In genomic region chr4:25722964-25723363, GRCh38 we compare ENCODE assay signal across 21 cellular contexts.
"Had no signal": no experiment of that assay in that cellular context is flagged by ENCODE, and none has a peak within 500 bp of the region (broad histone marks: within the 10 kb centered on the region; RNA-seq: fewer than 3 reads in every experiment).

No MANE protein-coding gene starts in this region.

- H3K27ac Mint-ChIP-seq: activated naive CD4-positive, alpha-beta T cell treated with anti-CD3 and anti-CD28 coated beads, Interleukin-2, amount 50 U/mL, for 72 hours; mesothelial cell of epicardium; T-cell had no signal

- H3K27ac ChIP-seq: esophagus squamous epithelium, tibial artery, VCaP had no signal

- H3K4me3 Mint-ChIP-seq: mesothelial cell of epicardium, T-cell had no signal

- H3K36me3 ChIP-seq: esophagus squamous epithelium, tibial artery had no signal

- H3K4me1 ChIP-seq: esophagus squamous epithelium, tibial artery had no signal

- FAIRE-seq: endothelial cell of umbilical vein, islet of Langerhans, urothelium cell line had no signal

- DNase-seq: activated CD4-positive, alpha-beta T cell treated with anti-CD3 and anti-CD28 coated beads, Interleukin-2, amount 50 U/mL, for 1 hour; activated CD4-positive, CD25-positive, alpha-beta regulatory T cell treated with anti-CD3 and anti-CD28 coated beads, Interleukin-2, amount 50 U/mL, for 72 hours; activated CD8-positive, alpha-beta memory T cell treated with anti-CD3 and anti-CD28 coated beads for 24 hours; activated CD8-positive, alpha-beta memory T cell treated with anti-CD3 and anti-CD28 coated beads, Interleukin-2, amount 50 U/mL, for 48 hours; activated gamma-delta T cell treated with Interleukin-2 at 50 U/mL for 16 hours; activated T-cell treated with anti-CD3 and anti-CD28 coated beads, Interleukin-2, amount 50 U/mL, for 48 hours; dermis blood vessel endothelial cell; effector memory CD4-positive, alpha-beta T cell; esophagus squamous epithelium; hippocampal formation; stimulated activated CD4-positive, alpha-beta T cell treated with anti-CD3 and anti-CD28 coated beads, Interleukin-2, amount 100 ng/mL, for 24 hours; stimulated activated naive CD4-positive, alpha-beta T cell treated with Interleukin-2 at 50 U/mL for 16 hours; T-cell; tibial artery had no signal

- H3K9me3 ChIP-seq: esophagus squamous epithelium, tibial artery had no signal

- H3K27me3 Mint-ChIP-seq: T-cell had no signal

- H3K4me3 ChIP-seq: esophagus squamous epithelium, lung, tibial artery had no signal

- H3K36me3 Mint-ChIP-seq: activated naive CD4-positive, alpha-beta T cell treated with anti-CD3 and anti-CD28 coated beads, Interleukin-2, amount 50 U/mL, for 72 hours; mesothelial cell of epicardium; T-cell had no signal

- H3K27me3 ChIP-seq: esophagus squamous epithelium, tibial artery had no signal

- H3K4me1 Mint-ChIP-seq: mesothelial cell of epicardium, T-cell had no signal

- ATAC-seq: activated naive CD4-positive, alpha-beta T cell treated with anti-CD3 and anti-CD28 coated beads, Interleukin-2, amount 50 U/mL, for 72 hours; T-cell had no signal
